Comparison of ENCODE assay signal across 8 cellular contexts in genomic region chr6:44064089-44064947, GRCh38.
DNase-seq lines count a peak whose midpoint lies in the region; ATAC-seq and TF ChIP-seq lines count a peak whose summit lies in the region.

No MANE protein-coding gene starts in this region.

- H3K4me1 Mint-ChIP-seq in CD4-positive, CD25-positive, alpha-beta regulatory T cell, result no peaks in the 10 kb centered on the region
- H3K4me1 Mint-ChIP-seq in neural progenitor cell, result peaks cover 30% of the 10 kb centered on the region

- no peaks in the 10 kb centered on the region for H3K36me3 ChIP-seq in CD4-positive, CD25-positive, alpha-beta regulatory T cell (ENCODE audit: control insufficient read depth, insufficient read depth, low read length)
- no peaks in the 10 kb centered on the region for H3K36me3 ChIP-seq in neural progenitor cell

- ATAC-seq in CD4-positive, CD25-positive, alpha-beta regulatory T cell (ENCODE audit: low read depth in 2 of 2), result peak; percentile 43 to 53
- no peak for ATAC-seq in GM18858 (IDR thresholded peaks at IDR 0.05; ENCODE audit: unreplicated experiment)
- ATAC-seq in GM19324 (IDR thresholded peaks at IDR 0.05; ENCODE audit: low FRiP score, unreplicated experiment), result no peak

- no peaks in the 10 kb centered on the region for H3K27me3 ChIP-seq in CD4-positive, CD25-positive, alpha-beta regulatory T cell (ENCODE audit: control insufficient read depth, insufficient read depth, low read length)
- no peaks in the 10 kb centered on the region for H3K27me3 ChIP-seq in neural progenitor cell

- peaks cover 0 to 3% (median 0%) of the 10 kb centered on the region in 7 donors for H3K9me3 Mint-ChIP-seq in CD4-positive, CD25-positive, alpha-beta regulatory T cell
- peaks cover 3% of the 10 kb centered on the region for H3K9me3 Mint-ChIP-seq in neural progenitor cell

- H3K4me2 ChIP-seq in neural progenitor cell, result no peak overlapping the region

- TF ChIP-seq CTCF in epithelial cell of proximal tubule (conservative IDR thresholded peaks at IDR 0.05; ENCODE audit: low read depth, low read length) (no peak), neural progenitor cell (IDR thresholded peaks at IDR 0.05) (no peak)

- H3K27ac ChIP-seq in CD4-positive, CD25-positive, alpha-beta regulatory T cell (ENCODE audit: insufficient read depth, low read length, poor library complexity, severe bottlenecking), result no peak overlapping the region
- H3K27ac ChIP-seq in neural progenitor cell, result no peak overlapping the region

- H3K79me2 ChIP-seq in neural progenitor cell (ENCODE audit: low read depth), result no peaks in the 10 kb centered on the region

- H3K27me3 Mint-ChIP-seq in CD4-positive, CD25-positive, alpha-beta regulatory T cell, result peaks cover 12% of the 10 kb centered on the region
- peaks cover 2% of the 10 kb centered on the region for H3K27me3 Mint-ChIP-seq in neural progenitor cell (ENCODE audit: insufficient read depth, low read depth)

- H3K4me3 Mint-ChIP-seq in CD4-positive, CD25-positive, alpha-beta regulatory T cell, result no peak overlapping the region
- H3K4me3 Mint-ChIP-seq in neural progenitor cell, result no peak overlapping the region

- peaks cover 0 to 3% of the 10 kb centered on the region in 2 experiments for H3K9me3 ChIP-seq in CD4-positive, CD25-positive, alpha-beta regulatory T cell (ENCODE audit: control insufficient read depth in 2 of 2, low read length in 2 of 2)
- no peaks in the 10 kb centered on the region for H3K9me3 ChIP-seq in neural progenitor cell (ENCODE audit: low read depth)

- peaks cover 3% of the 10 kb centered on the region for H3K36me3 Mint-ChIP-seq in CD4-positive, CD25-positive, alpha-beta regulatory T cell
- H3K36me3 Mint-ChIP-seq in neural progenitor cell, result no peaks in the 10 kb centered on the region

- H3K4me1 ChIP-seq in CD4-positive, CD25-positive, alpha-beta regulatory T cell (ENCODE audit: control insufficient read depth, insufficient read depth, low read length, poor library complexity, severe bottlenecking), result no peaks in the 10 kb centered on the region
- H3K4me1 ChIP-seq in neural progenitor cell, result peaks cover 20% of the 10 kb centered on the region

- H4K20me1 ChIP-seq in neural progenitor cell (ENCODE audit: low read depth), result no peaks in the 10 kb centered on the region

- no peak overlapping the region for H3K4me3 ChIP-seq in CD4-positive, CD25-positive, alpha-beta regulatory T cell (ENCODE audit: low read depth, low read length)
- H3K4me3 ChIP-seq in epithelial cell of proximal tubule (ENCODE audit: low read depth, low read length), result no peak overlapping the region
- no peak overlapping the region for H3K4me3 ChIP-seq in neural progenitor cell

- H3K9ac ChIP-seq in neural progenitor cell, result no peak overlapping the region

- no peak overlapping the region for H2AFZ ChIP-seq in neural progenitor cell (replicated peaks)

- H3K27ac Mint-ChIP-seq in CD4-positive, CD25-positive, alpha-beta regulatory T cell, result peak overlapping the region in 2 of 3 donors; percentile 5 to 48
- peak overlapping the region; percentile 86 for H3K27ac Mint-ChIP-seq in neural progenitor cell

- peaks cover 9% of the 10 kb centered on the region for H3F3A ChIP-seq in neural progenitor cell (ENCODE audit: low read depth)

- DNase-seq in CD4-positive, CD25-positive, alpha-beta regulatory T cell, result no peak
- DNase-seq in NCI-H226 (peak; percentile 95), epithelial cell of proximal tubule (ENCODE audit: low read depth) (peak; percentile 87), neural progenitor cell (ENCODE audit: low spot score) (peak; percentile 31), GDM1 (lab: John Stamatoyannopoulos, UW) (no peak)
- no peak for DNase-seq in NK-92 treated with Interleukin-12 subunit alpha and Interleukin-12 subunit beta, amount 100 ng/mL, for 24 hours (lab: John Stamatoyannopoulos, UW)

Comparison
In these comparisons a context has a peak if more than half of its experiments do, and no peak if none do; other contexts are left out.
1. ATAC-seq: peak in CD4-positive, CD25-positive, alpha-beta regulatory T cell (2 of 2); none in GM18858 (single experiment) and GM19324 (single experiment).
2. DNase-seq: peak in NCI-H226 (single experiment), epithelial cell of proximal tubule (single experiment) and neural progenitor cell (single experiment); none in CD4-positive, CD25-positive, alpha-beta regulatory T cell (0 of 3), GDM1 (single experiment) and NK-92 treated with Interleukin-12 subunit alpha and Interleukin-12 subunit beta, amount 100 ng/mL, for 24 hours (single experiment).